Comparison of ENCODE assay signal across 8 cellular contexts in genomic region chr4:16916719-16917337, GRCh38. TPM values are rescaled to one million over a fixed set of nuclear protein-coding genes. Genes with fewer than 3 reads are reported as not detected.
DNase-seq lines count a peak whose midpoint lies in the region; FAIRE-seq and TF ChIP-seq lines count a peak whose summit lies in the region.

No MANE protein-coding gene starts in this region.

- no peaks in the 10 kb centered on the region for H3K9me3 ChIP-seq in kidney (ENCODE audit: control insufficient read depth in 1 of 2, low read length in 2 of 2)

- no peaks in the 10 kb centered on the region for H3K4me1 ChIP-seq in KMS-11 (ENCODE audit: low read depth, poor library complexity, severe bottlenecking)
- no peaks in the 10 kb centered on the region for H3K4me1 ChIP-seq in kidney (ENCODE audit: control insufficient read depth in 1 of 2, insufficient read depth in 1 of 2, low read depth in 1 of 2, low read length in 2 of 2)

- H3K4me3 ChIP-seq in GM12865 (ENCODE audit: low read depth, low read length) (no peak overlapping the region), KMS-11 (IDR thresholded peaks at IDR 0.05; ENCODE audit: insufficient read depth, low read depth, low read length) (no peak overlapping the region), kidney (ENCODE audit: low read length in 2 of 2) (no peak overlapping the region)

- intact Hi-C loops in kidney (cut with DNase I): no loop called here

- FAIRE-seq in H54 (lab: Jason Lieb, UNC): no peak
- no peak for FAIRE-seq in kidney (lab: Jason Lieb, UNC)

- no peak for TF ChIP-seq POLR2A in H54 (IDR thresholded peaks at IDR 0.05; ENCODE audit: low read depth, low read length)

- no peaks in the 10 kb centered on the region for H3K27me3 ChIP-seq in KMS-11 (ENCODE audit: insufficient read depth, low read depth)

- DNase-seq in GM12865 (ENCODE audit: low read depth) (peak; percentile 85), H54 (ENCODE audit: insufficient read length, low spot score) (peak; percentile 23), T follicular helper cell (ENCODE audit: low read depth) (peak; percentile 30), kidney (no peak), superior temporal gyrus (ENCODE audit: extremely low spot score) (no peak)
- peak; percentile 40 for DNase-seq in activated naive CD8-positive, alpha-beta T cell treated with anti-CD3 and anti-CD28 coated beads, Interleukin-2, amount 50 U/mL, for 16 hours (ENCODE audit: low read depth, low spot score)
- DNase-seq in stimulated activated CD8-positive, alpha-beta memory T cell treated with anti-CD3 and anti-CD28 coated beads, Interleukin-4, amount 100 ng/mL, for 1 hour (ENCODE audit: low read depth in 2 of 2, low spot score in 1 of 2): peak; percentile 20 to 32

- H3K4me2 ChIP-seq in KMS-11: no peak overlapping the region

- no peak overlapping the region for H2AFZ ChIP-seq in KMS-11 (ENCODE audit: low read depth)

- H3K36me3 ChIP-seq in KMS-11 (ENCODE audit: insufficient read depth) (no peaks in the 10 kb centered on the region), kidney (ENCODE audit: control insufficient read depth in 1 of 2, insufficient read depth in 2 of 2, low read length in 2 of 2) (no peaks in the 10 kb centered on the region)

- no peak overlapping the region for H3K27ac ChIP-seq in KMS-11
- H3K27ac ChIP-seq in kidney (ENCODE audit: low read depth in 2 of 2, low read length in 2 of 2): no peak overlapping the region

- no peaks in the 10 kb centered on the region for H3K79me2 ChIP-seq in KMS-11 (ENCODE audit: insufficient read depth, low read depth)

- H4K20me1 ChIP-seq in KMS-11 (ENCODE audit: insufficient read depth): no peaks in the 10 kb centered on the region

- peak; percentile 95 for TF ChIP-seq CTCF in GM12865 (IDR thresholded peaks at IDR 0.05; ENCODE audit: insufficient read depth, low read depth, low read length, missing control alignments)
- peak; percentile 82 for TF ChIP-seq CTCF in KMS-11 (conservative IDR thresholded peaks at IDR 0.05; ENCODE audit: low read depth, low read length)
- peak; percentile 69 for TF ChIP-seq CTCF in kidney (IDR thresholded peaks at IDR 0.05; ENCODE audit: borderline replicate concordance, extremely low read depth, insufficient read depth)

- H3K9ac ChIP-seq in KMS-11: no peak overlapping the region
- no peak overlapping the region for H3K9ac ChIP-seq in kidney (ENCODE audit: low read length in 2 of 2)

RNA-seq across cellular contexts. Expression of gene LDB2, which starts 18.4 kb away (rescaled TPM):
- 59.9 TPM for total RNA-seq in kidney
- 26.9 TPM for polyA plus RNA-seq in kidney (ENCODE audit: insufficient read depth, low read depth, low replicate concordance)

Comparison
In these comparisons a context has a peak if more than half of its experiments do, and no peak if none do; other contexts are left out.
1. DNase-seq: peak in GM12865 (single experiment), H54 (single experiment), T follicular helper cell (single experiment), activated naive CD8-positive, alpha-beta T cell treated with anti-CD3 and anti-CD28 coated beads, Interleukin-2, amount 50 U/mL, for 16 hours (single experiment) and stimulated activated CD8-positive, alpha-beta memory T cell treated with anti-CD3 and anti-CD28 coated beads, Interleukin-4, amount 100 ng/mL, for 1 hour (2 of 2); none in kidney (single experiment) and superior temporal gyrus (single experiment).
2. Peak in every context shown above with its lines, with median percentiles within 50 percentile points of each other: CTCF ChIP-seq.